In the genomic region with DNA sequence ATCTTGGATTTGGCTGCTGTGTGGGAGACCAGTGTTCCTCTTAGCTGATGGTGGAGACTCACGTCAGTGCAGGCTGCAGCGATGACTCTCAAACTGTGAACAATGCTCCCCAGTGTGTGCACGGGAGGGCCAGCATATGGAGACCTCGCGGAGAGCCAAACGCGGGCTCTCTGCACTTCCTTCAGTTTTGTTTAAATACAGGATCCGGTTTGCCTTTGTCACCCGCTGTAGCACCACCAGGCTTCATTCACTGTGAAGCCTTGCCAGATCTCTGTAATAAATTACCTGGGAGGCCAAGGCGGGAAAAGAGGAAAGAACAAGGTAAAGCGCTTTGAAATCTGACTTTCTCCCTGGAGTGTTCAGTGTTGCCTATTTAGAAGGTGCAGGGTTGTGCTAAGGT, we compare ENCODE assay signal across 11 cellular contexts. TPM values are rescaled to one million over a fixed set of nuclear protein-coding genes. Genes with fewer than 3 reads are reported as not detected.
DNase-seq lines count a peak whose midpoint lies in the region; ATAC-seq, FAIRE-seq and TF ChIP-seq lines count a peak whose summit lies in the region.
"Had no signal": no experiment of that assay in that cellular context is flagged by ENCODE, and none has a peak within 500 bp of the region (broad histone marks: within the 10 kb centered on the region; RNA-seq: fewer than 3 reads in every experiment).

No MANE protein-coding gene starts in this region.

- peak; percentile 35 for DNase-seq in AG10803 (ENCODE audit: low read depth)
- DNase-seq in IMR-90 = peak; percentile 87
- DNase-seq in astrocyte (ENCODE audit: low read depth) = peak; percentile 54
- DNase-seq in inferior parietal cortex (ENCODE audit: extremely low spot score) = peak; percentile 10
- no peak for DNase-seq in Caco-2
- no peak for DNase-seq in activated CD4-positive, alpha-beta memory T cell treated with anti-CD3 and anti-CD28 coated beads for 36 hours
- DNase-seq: mesendoderm; Right ventricle myocardium superior; stimulated activated naive CD8-positive, alpha-beta T cell treated with anti-CD3 and anti-CD28 coated beads, Interleukin-15, amount 100 ng/mL, for 72 hours had no signal

- H3K36me3 Mint-ChIP-seq in astrocyte (ENCODE audit: low read depth, unreplicated experiment) (no peaks in the 10 kb centered on the region), Caco-2 (ENCODE audit: insufficient read depth, unreplicated experiment) (no peaks in the 10 kb centered on the region)
- no peaks in the 10 kb centered on the region for H3K36me3 Mint-ChIP-seq in activated CD4-positive, alpha-beta memory T cell treated with anti-CD3 and anti-CD28 coated beads for 36 hours

- H2BK20ac ChIP-seq in IMR-90 (ENCODE audit: low read depth, low read length) = no peak overlapping the region

- 0 out of 2 replicates have a peak overlapping the region, but pooled peaks have one; percentile 15 for H3K14ac ChIP-seq in IMR-90 (replicated peaks; ENCODE audit: low read depth, low read length)

- H3K9me3 Mint-ChIP-seq in astrocyte (ENCODE audit: unreplicated experiment) = peaks cover 3% of the 10 kb centered on the region
- no peaks in the 10 kb centered on the region for H3K9me3 Mint-ChIP-seq in Caco-2 (ENCODE audit: unreplicated experiment)
- H3K9me3 Mint-ChIP-seq in activated CD4-positive, alpha-beta memory T cell treated with anti-CD3 and anti-CD28 coated beads for 36 hours = no peaks in the 10 kb centered on the region
- H3K9me3 Mint-ChIP-seq: stimulated activated naive CD8-positive, alpha-beta T cell treated with anti-CD3 and anti-CD28 coated beads, Interleukin-15, amount 100 ng/mL, for 72 hours had no signal

- dilution Hi-C loops in IMR-90 (cut with HindIII; ENCODE audit: low sequenced_read_pairs, unreplicated experiment) = no loop called here

- FAIRE-seq in astrocyte (lab: Jason Lieb, UNC) = no peak

- H2AFZ ChIP-seq in IMR-90 (replicated peaks; ENCODE audit: low read length, poor library complexity) (peak overlapping the region; percentile 58), astrocyte (ENCODE audit: low read depth, low read length) (peak overlapping the region; percentile 46)

- POLR2A ChIA-PET in IMR-90 (lab: Charles Lee; ENCODE audit: unreplicated experiment) (no interaction called here), Caco-2 (lab: Charles Lee) (no interaction called here)
- POLR2A ChIA-PET in activated CD4-positive, alpha-beta memory T cell treated with anti-CD3 and anti-CD28 coated beads for 36 hours (lab: Charles Lee) = no interaction called here

- no peaks in the 10 kb centered on the region for H3K27me3 ChIP-seq in IMR-90 (ENCODE audit: control insufficient read depth, insufficient read depth, low read length)
- H3K27me3 ChIP-seq in astrocyte (ENCODE audit: insufficient read depth, low read length) = no peaks in the 10 kb centered on the region
- no peaks in the 10 kb centered on the region for H3K27me3 ChIP-seq in Caco-2 (replicated peaks; ENCODE audit: control insufficient read depth, insufficient read depth, low read length)

- peak; percentile 81 for ATAC-seq in IMR-90 (ENCODE audit: low read depth)
- ATAC-seq in HG02642 (IDR thresholded peaks at IDR 0.05; ENCODE audit: poor library complexity, unreplicated experiment) = no peak
- no peak for ATAC-seq in GM18907 (IDR thresholded peaks at IDR 0.05; ENCODE audit: unreplicated experiment)
- ATAC-seq: stimulated activated naive CD8-positive, alpha-beta T cell treated with anti-CD3 and anti-CD28 coated beads, Interleukin-15, amount 100 ng/mL, for 72 hours had no signal

- intact Hi-C loops in IMR-90 (cut with micrococcal nuclease) = no loop called here
- intact Hi-C loops in Caco-2 (cut with micrococcal nuclease; ENCODE audit: unreplicated experiment) = no loop called here
- intact Hi-C loops in activated CD4-positive, alpha-beta memory T cell treated with anti-CD3 and anti-CD28 coated beads for 36 hours (cut with micrococcal nuclease) = no loop called here

- 0 out of 2 replicates have a peak overlapping the region, but pooled peaks have one; percentile 0 for H3K4ac ChIP-seq in IMR-90 (ENCODE audit: low read depth, low read length)

- H4K5ac ChIP-seq in IMR-90 (ENCODE audit: low read depth, low read length) = no peak overlapping the region

- peaks cover 31% of the 10 kb centered on the region for H3K4me1 Mint-ChIP-seq in astrocyte (ENCODE audit: low read depth, unreplicated experiment)
- H3K4me1 Mint-ChIP-seq in Caco-2 (ENCODE audit: low read depth, unreplicated experiment) = no peaks in the 10 kb centered on the region
- peaks cover 15% of the 10 kb centered on the region for H3K4me1 Mint-ChIP-seq in activated CD4-positive, alpha-beta memory T cell treated with anti-CD3 and anti-CD28 coated beads for 36 hours (ENCODE audit: low read depth)

- no peaks in the 10 kb centered on the region for H3K79me2 ChIP-seq in astrocyte (ENCODE audit: insufficient read depth, low read length)

- H3K4me1 ChIP-seq in IMR-90 (ENCODE audit: control insufficient read depth, insufficient read depth, low read length) (peaks cover 2% of the 10 kb centered on the region; the same call in 1 of the 2 replicates), astrocyte (ENCODE audit: insufficient read depth, low read length) (peaks cover 5% of the 10 kb centered on the region), Caco-2 (no peaks in the 10 kb centered on the region)

- no peak overlapping the region for H2BK15ac ChIP-seq in IMR-90 (ENCODE audit: low read depth, low read length)

- no peak overlapping the region for H3K27ac ChIP-seq in IMR-90 (ENCODE audit: insufficient read depth, low read length)
- no peak overlapping the region for H3K27ac ChIP-seq in astrocyte (ENCODE audit: low read depth, low read length)

- no peak overlapping the region for H2AK5ac ChIP-seq in IMR-90 (ENCODE audit: low read depth, low read length)

- no peak overlapping the region for H3K56ac ChIP-seq in IMR-90 (ENCODE audit: extremely low read depth, insufficient read depth, low read length)

- H3K27ac Mint-ChIP-seq in astrocyte (ENCODE audit: unreplicated experiment) (peak overlapping the region; percentile 31), Caco-2 (ENCODE audit: unreplicated experiment) (no peak overlapping the region)
- no peak overlapping the region for H3K27ac Mint-ChIP-seq in activated CD4-positive, alpha-beta memory T cell treated with anti-CD3 and anti-CD28 coated beads for 36 hours
- H3K27ac Mint-ChIP-seq: stimulated activated naive CD8-positive, alpha-beta T cell treated with anti-CD3 and anti-CD28 coated beads, Interleukin-15, amount 100 ng/mL, for 72 hours had no signal

- CTCF ChIA-PET in IMR-90 (lab: Yijun Ruan, JAX) = interaction anchor here (0.5 to 2.9 kb wide), 3 partner anchors 12 to 990 kb away, joined by 4 to 14 read pairs (median 5); no protein-coding TSS in a partner anchor
- CTCF ChIA-PET in Caco-2 (lab: Charles Lee) = no interaction called here
- CTCF ChIA-PET in activated CD4-positive, alpha-beta memory T cell treated with anti-CD3 and anti-CD28 coated beads for 36 hours (lab: Charles Lee) = no interaction called here

- peak overlapping the region; percentile 3 for H2AK9ac ChIP-seq in IMR-90 (replicated peaks; ENCODE audit: low read depth, low read length, poor library complexity)

- H3K9me3 ChIP-seq in IMR-90 (ENCODE audit: control insufficient read depth, insufficient read depth, low read length) = no peaks in the 10 kb centered on the region
- no peaks in the 10 kb centered on the region for H3K9me3 ChIP-seq in astrocyte (ENCODE audit: insufficient read depth, low read depth, low read length)
- H3K9me3 ChIP-seq in Caco-2 = no peaks in the 10 kb centered on the region

- H3K4me3 ChIP-seq in AG10803 (ENCODE audit: low read length) (no peak overlapping the region), IMR-90 (ENCODE audit: insufficient read depth, low read depth, low read length) (no peak overlapping the region), astrocyte (ENCODE audit: insufficient read depth, low read depth, low read length) (no peak overlapping the region), Caco-2 (ENCODE audit: low read depth, low read length) (no peak overlapping the region)

- H4K91ac ChIP-seq in IMR-90 (ENCODE audit: insufficient read depth, low read depth, low read length) = no peak overlapping the region

- BruUV-seq in IMR-90 (replicated peaks; lab: Mats Ljungman, UMichigan) (no TSS peak), Caco-2 (replicated peaks; lab: Mats Ljungman, UMichigan) (no TSS peak)

- no peak overlapping the region for H3K18ac ChIP-seq in IMR-90 (ENCODE audit: low read depth, low read length)

- H3K4me3 Mint-ChIP-seq in astrocyte (ENCODE audit: unreplicated experiment) (no peak overlapping the region), Caco-2 (ENCODE audit: unreplicated experiment) (no peak overlapping the region)
- no peak overlapping the region for H3K4me3 Mint-ChIP-seq in activated CD4-positive, alpha-beta memory T cell treated with anti-CD3 and anti-CD28 coated beads for 36 hours
- H3K4me3 Mint-ChIP-seq: stimulated activated naive CD8-positive, alpha-beta T cell treated with anti-CD3 and anti-CD28 coated beads, Interleukin-15, amount 100 ng/mL, for 72 hours had no signal

- no peak overlapping the region for H2BK120ac ChIP-seq in IMR-90 (ENCODE audit: low read depth, low read length)

- in situ Hi-C loops in IMR-90 (cut with MboI; ENCODE audit: low sequenced_read_pairs) = loop anchor here (10.0 kb wide), 1 partner anchor 125 kb away; no protein-coding TSS in a partner anchor

- H3K9ac ChIP-seq in IMR-90 (ENCODE audit: low read depth, low read length) (no peak overlapping the region), astrocyte (ENCODE audit: low read length) (no peak overlapping the region)

- H3K36me3 ChIP-seq in IMR-90 (ENCODE audit: control insufficient read depth, insufficient read depth, low read length) (no peaks in the 10 kb centered on the region), astrocyte (ENCODE audit: insufficient read depth, low read length) (no peaks in the 10 kb centered on the region), Caco-2 (ENCODE audit: control insufficient read depth, insufficient read depth, low read length) (no peaks in the 10 kb centered on the region)

- no peak for TF ChIP-seq POLR2A in IMR-90 (IDR thresholded peaks at IDR 0.05; ENCODE audit: low read depth, low read length)

- H3K23ac ChIP-seq in IMR-90 (ENCODE audit: low read depth, low read length) = no peak overlapping the region

- peak overlapping the region; percentile 28 to 55; a peak in 1 of 4 replicates for H4K8ac ChIP-seq in IMR-90 (ENCODE audit: low read depth in 2 of 2, low read length in 2 of 2)

- H2BK5ac ChIP-seq in IMR-90 (ENCODE audit: low read depth, low read length, poor library complexity, severe bottlenecking) = no peak overlapping the region

- H3K79me1 ChIP-seq in IMR-90 (ENCODE audit: low read depth in 1 of 2, low read length in 2 of 2) = no peaks in the 10 kb centered on the region

- H4K20me1 ChIP-seq in IMR-90 (ENCODE audit: insufficient read depth, low read length) (no peaks in the 10 kb centered on the region), astrocyte (ENCODE audit: insufficient read depth, low read length) (no peaks in the 10 kb centered on the region)

- no peak for TF ChIP-seq RAD21 in IMR-90 (IDR thresholded peaks at IDR 0.05; ENCODE audit: low read length)

- H3K4me2 ChIP-seq in IMR-90 (ENCODE audit: low read depth, low read length) (peak overlapping the region; percentile 7; the same call in 1 of the 2 replicates), astrocyte (ENCODE audit: low read length) (peak overlapping the region; percentile 43)

- 11% methylated on average over 3 of the region's 11 CpGs; no CpG with 5 or more reads in 1 of the 2 experiments for WGBS in IMR-90 (ENCODE audit: extremely low coverage in 2 of 2, insufficient read length in 1 of 2), 2 experiments

- H3K9me1 ChIP-seq in IMR-90 (ENCODE audit: insufficient read depth, low read length) = no peaks in the 10 kb centered on the region; the same call in 1 of the 2 replicates

- TF ChIP-seq CTCF in AG10803 (conservative IDR thresholded peaks at IDR 0.05; ENCODE audit: low read length) (no peak), IMR-90 (conservative IDR thresholded peaks at IDR 0.05; ENCODE audit: low read depth, low read length) (no peak), astrocyte (IDR thresholded peaks at IDR 0.05; ENCODE audit: insufficient read depth, low read depth, low read length) (no peak), Caco-2 (IDR thresholded peaks at IDR 0.05; ENCODE audit: insufficient read depth in 1 of 2, low read depth in 1 of 2, low read length in 1 of 2, severe bottlenecking in 1 of 2, unreplicated experiment in 1 of 2) (no peak)

- no peaks in the 10 kb centered on the region for H3K27me3 Mint-ChIP-seq in astrocyte (ENCODE audit: low read depth, unreplicated experiment)
- peaks cover 3% of the 10 kb centered on the region for H3K27me3 Mint-ChIP-seq in Caco-2 (ENCODE audit: insufficient read depth, unreplicated experiment)
- peaks cover 19% of the 10 kb centered on the region for H3K27me3 Mint-ChIP-seq in activated CD4-positive, alpha-beta memory T cell treated with anti-CD3 and anti-CD28 coated beads for 36 hours

RNA-seq across cellular contexts. Expression of a gene that starts 30.7 kb away (rescaled TPM):
- 18.5 and 58.3 TPM in 2 replicates for total RNA-seq in IMR-90 (2012; rRNA removed)
- 20.9 and 25.1 TPM in 2 replicates for polyA plus RNA-seq in IMR-90 (2012; rRNA removed)
- polyA plus RNA-seq in IMR-90 (2012; cell fraction: cytosol; rRNA removed) = 14.7 and 19.9 TPM in 2 replicates
- 4.0 and 13.8 TPM in 2 replicates for polyA plus RNA-seq in IMR-90 (2012; cell fraction: nucleus; rRNA removed; ENCODE audit: low replicate concordance)
- 26.1 and 29.7 TPM in 2 replicates for total RNA-seq in astrocyte
- 39.9 and 41.9 TPM in 2 replicates for total RNA-seq in Caco-2 (2022)
- 10 to 100 TPM; 16.8 to 19.3 TPM for total RNA-seq in activated CD4-positive, alpha-beta memory T cell treated with anti-CD3 and anti-CD28 coated beads for 36 hours

Comparison
In these comparisons a context has a peak if more than half of its experiments do, and no peak if none do; other contexts are left out.
1. DNase-seq: peak in AG10803 (single experiment), IMR-90 (single experiment), astrocyte (single experiment) and inferior parietal cortex (single experiment); none in Caco-2 (0 of 2) and activated CD4-positive, alpha-beta memory T cell treated with anti-CD3 and anti-CD28 coated beads for 36 hours (single experiment).